Comparison of ENCODE assay signal across 1 cellular context in the genomic region with DNA sequence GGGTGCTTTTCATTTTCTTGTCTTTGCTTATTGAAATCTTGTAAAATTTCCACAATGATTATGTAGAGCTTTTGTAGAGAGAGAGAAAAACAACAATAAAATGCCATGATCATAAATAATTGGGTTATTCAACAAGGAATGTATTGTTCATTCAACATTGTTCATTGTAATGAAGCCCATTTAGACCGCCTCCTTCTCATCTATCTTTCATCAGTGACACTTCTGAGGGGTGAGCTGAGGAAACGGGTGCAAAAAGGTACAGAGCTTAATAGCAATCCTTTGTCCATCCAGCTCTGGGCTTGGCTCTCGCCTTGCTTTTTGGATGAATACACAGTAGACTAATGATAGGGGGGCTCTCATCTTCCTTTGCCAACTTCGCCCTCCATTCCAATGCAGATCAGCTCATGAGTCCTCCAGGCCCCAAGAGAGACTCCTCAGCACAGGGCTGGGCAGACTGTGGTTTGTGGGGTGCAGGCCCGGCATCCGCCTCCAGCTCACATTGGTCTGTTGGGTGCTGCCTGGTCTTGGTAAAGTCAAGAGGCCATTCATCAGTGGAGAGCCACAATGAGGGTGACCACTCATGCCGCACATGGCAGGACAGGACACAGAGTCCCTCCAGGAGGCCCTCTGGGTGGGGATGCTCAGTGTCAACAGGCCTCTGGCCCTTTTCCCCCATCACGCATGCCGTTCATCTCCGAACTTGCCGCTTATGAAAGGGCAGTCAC.
TF ChIP-seq lines count a peak whose summit lies in the region.

No MANE protein-coding gene starts in this region.

TF ChIP-seq in HepG2, 621 proteins besides CTCF, POLR2A, EP300 and RAD21 (continued from another document):
- TF ChIP-seq ZNF557 (CRISPR knock-in tag; IDR thresholded peaks at IDR 0.05) = no peak
- TF ChIP-seq ARHGAP35 (CRISPR knock-in tag; IDR thresholded peaks at IDR 0.05; ENCODE audit: borderline replicate concordance) = no peak
- no peak for TF ChIP-seq SYNCRIP (IDR thresholded peaks at IDR 0.05; ENCODE audit: insufficient read depth, low read depth, low read length)
- TF ChIP-seq HDAC2 (CRISPR knock-in tag; IDR thresholded peaks at IDR 0.05) = no peak
- no peak for TF ChIP-seq HNRNPL (IDR thresholded peaks at IDR 0.05; ENCODE audit: low read depth, low read length)
- TF ChIP-seq, protein P1, sequence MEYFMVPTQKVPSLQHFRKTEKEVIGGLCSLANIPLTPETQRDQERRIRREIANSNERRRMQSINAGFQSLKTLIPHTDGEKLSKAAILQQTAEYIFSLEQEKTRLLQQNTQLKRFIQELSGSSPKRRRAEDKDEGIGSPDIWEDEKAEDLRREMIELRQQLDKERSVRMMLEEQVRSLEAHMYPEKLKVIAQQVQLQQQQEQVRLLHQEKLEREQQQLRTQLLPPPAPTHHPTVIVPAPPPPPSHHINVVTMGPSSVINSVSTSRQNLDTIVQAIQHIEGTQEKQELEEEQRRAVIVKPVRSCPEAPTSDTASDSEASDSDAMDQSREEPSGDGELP (IDR thresholded peaks at IDR 0.05; ENCODE audit: borderline replicate concordance, low read depth) = no peak
- TF ChIP-seq ZNF761 (CRISPR knock-in tag; conservative IDR thresholded peaks at IDR 0.05) = no peak
- TF ChIP-seq ZSCAN9 (CRISPR knock-in tag; IDR thresholded peaks at IDR 0.05; ENCODE audit: borderline replicate concordance) = no peak
- TF ChIP-seq PAWR (CRISPR knock-in tag; IDR thresholded peaks at IDR 0.05; ENCODE audit: borderline replicate concordance) = no peak
